ENCODE assay signal across 18 cellular contexts in genomic region chr4:48665555-48666186, GRCh38.
DNase-seq lines count a peak whose midpoint lies in the region; ATAC-seq lines count a peak whose summit lies in the region.
"Had no signal": no experiment of that assay in that cellular context is flagged by ENCODE, and none has a peak within 500 bp of the region (broad histone marks: within the 10 kb centered on the region; RNA-seq: fewer than 3 reads in every experiment).

No MANE protein-coding gene starts in this region.

- H3K4me3 Mint-ChIP-seq in CD4-positive, CD25-positive, alpha-beta regulatory T cell, result peak overlapping the region in 3 of 4 donors; percentile 1 to 60 (median 33)
- H3K4me3 Mint-ChIP-seq in T-helper 17 cell (peak overlapping the region; percentile 56), immature natural killer cell (peak overlapping the region in 1 of 5 donors; percentile 5)
- H3K4me3 Mint-ChIP-seq: activated T-helper 1 cell treated with anti-CD3 and anti-CD28 coated beads, Interleukin-12 subunit alpha, Interleukin-12 subunit beta, Interleukin-2, Interleukin-4 antibody, amounts not matched to agents 30 ng/mL and 10 ng/mL and 1 ng/mL, durations not matched to agents 14 hours and 24 hours and 36 hours had no signal

- H3K9me3 ChIP-seq in CD4-positive, CD25-positive, alpha-beta regulatory T cell (ENCODE audit: control insufficient read depth in 2 of 2, low read length in 2 of 2), result no peaks in the 10 kb centered on the region
- no peaks in the 10 kb centered on the region for H3K9me3 ChIP-seq in T-helper 17 cell (ENCODE audit: control insufficient read depth, low read length, poor library complexity, severe bottlenecking)
- no peaks in the 10 kb centered on the region for H3K9me3 ChIP-seq in effector memory CD4-positive, alpha-beta T cell (ENCODE audit: control insufficient read depth, low read length)
- H3K9me3 ChIP-seq: prostate gland had no signal

- H3K9me3 Mint-ChIP-seq in CD4-positive, CD25-positive, alpha-beta regulatory T cell, result peaks cover 2 to 11% (median 4%) of the 10 kb centered on the region in 7 donors
- H3K9me3 Mint-ChIP-seq in immature natural killer cell, result no peaks in the 10 kb centered on the region

- no peaks in the 10 kb centered on the region for H3K27me3 Mint-ChIP-seq in CD4-positive, CD25-positive, alpha-beta regulatory T cell
- H3K27me3 Mint-ChIP-seq in T-helper 17 cell, result no peaks in the 10 kb centered on the region
- no peaks in the 10 kb centered on the region for H3K27me3 Mint-ChIP-seq in immature natural killer cell (ENCODE audit: low read depth in 3 of 3)

- peak overlapping the region; percentile 38 to 75 (median 56) for H3K27ac Mint-ChIP-seq in CD4-positive, CD25-positive, alpha-beta regulatory T cell
- peak overlapping the region; percentile 39 for H3K27ac Mint-ChIP-seq in T-helper 17 cell
- H3K27ac Mint-ChIP-seq in immature natural killer cell, result peak overlapping the region in 4 of 6 donors; percentile 9 to 56 (median 24)
- H3K27ac Mint-ChIP-seq: activated T-helper 1 cell treated with anti-CD3 and anti-CD28 coated beads, Interleukin-12 subunit alpha, Interleukin-12 subunit beta, Interleukin-2, Interleukin-4 antibody, amounts not matched to agents 30 ng/mL and 10 ng/mL and 1 ng/mL, durations not matched to agents 14 hours and 24 hours and 36 hours had no signal

- H3K4me1 ChIP-seq in CD4-positive, CD25-positive, alpha-beta regulatory T cell (ENCODE audit: control insufficient read depth, insufficient read depth, low read length, poor library complexity, severe bottlenecking), result peaks cover 9% of the 10 kb centered on the region
- peaks cover 15% of the 10 kb centered on the region for H3K4me1 ChIP-seq in effector memory CD4-positive, alpha-beta T cell (ENCODE audit: control insufficient read depth, insufficient read depth, low read length, poor library complexity, severe bottlenecking)
- H3K4me1 ChIP-seq: prostate gland had no signal

- H3K27me3 ChIP-seq in CD4-positive, CD25-positive, alpha-beta regulatory T cell (ENCODE audit: control insufficient read depth, insufficient read depth, low read length), result no peaks in the 10 kb centered on the region
- no peaks in the 10 kb centered on the region for H3K27me3 ChIP-seq in effector memory CD4-positive, alpha-beta T cell (replicated peaks; ENCODE audit: control insufficient read depth, insufficient read depth, low read length, poor library complexity, severe bottlenecking)

- H3K4me1 Mint-ChIP-seq in CD4-positive, CD25-positive, alpha-beta regulatory T cell, result peaks cover 36 to 60% (median 40%) of the 10 kb centered on the region in 4 donors
- H3K4me1 Mint-ChIP-seq in T-helper 17 cell (peaks cover 16% of the 10 kb centered on the region), immature natural killer cell (peaks cover 51 to 83% of the 10 kb centered on the region in 2 donors)

- H3K36me3 ChIP-seq in CD4-positive, CD25-positive, alpha-beta regulatory T cell (ENCODE audit: control insufficient read depth, insufficient read depth, low read length), result no peaks in the 10 kb centered on the region
- no peaks in the 10 kb centered on the region for H3K36me3 ChIP-seq in effector memory CD4-positive, alpha-beta T cell (ENCODE audit: control insufficient read depth, insufficient read depth, low read length)
- H3K36me3 ChIP-seq: prostate gland had no signal

- H3K36me3 Mint-ChIP-seq in CD4-positive, CD25-positive, alpha-beta regulatory T cell, result peaks cover 21% of the 10 kb centered on the region
- H3K36me3 Mint-ChIP-seq in T-helper 17 cell (ENCODE audit: low read depth) (peaks cover 6% of the 10 kb centered on the region), immature natural killer cell (peaks cover 0 to 7% (median 3%) of the 10 kb centered on the region in 3 donors)

- DNase-seq in CD4-positive, CD25-positive, alpha-beta regulatory T cell, result peak in 1 of 3 donors; percentile 58
- DNase-seq in H4 (ENCODE audit: low spot score), result peak; percentile 30
- no peak for DNase-seq in T-helper 17 cell
- no peak for DNase-seq in immature natural killer cell
- no peak for DNase-seq in dedifferentiated amniotic fluid mesenchymal stem cell (ENCODE audit: extremely low spot score)
- DNase-seq in NCI-H510A (lab: John Stamatoyannopoulos, UW), result no peak
- no peak for DNase-seq in NCI-H748 (lab: John Stamatoyannopoulos, UW; ENCODE audit: unreplicated experiment)
- DNase-seq in effector memory CD4-positive, alpha-beta T cell, result no peak
- DNase-seq: AML-193; DMS79 treated with DMSO at 0.1 percent for 48 hours; effector CD4-positive, alpha-beta T cell; islet precursor cell; NCI-H1105; stimulated activated CD4-positive, alpha-beta T cell treated with anti-CD3 and anti-CD28 coated beads, Interleukin-1b, Interleukin-23, amount 100 ng/mL, for 48 hours; stimulated activated CD8-positive, alpha-beta memory T cell treated with anti-CD3 and anti-CD28 coated beads, Interleukin-4, amount 100 ng/mL, for 48 hours had no signal

- peak; percentile 68 to 74 for ATAC-seq in CD4-positive, CD25-positive, alpha-beta regulatory T cell (ENCODE audit: low read depth in 2 of 2)
- peak; percentile 60 for ATAC-seq in T-helper 17 cell
- ATAC-seq: HepG2 had no signal

- H3K4me3 ChIP-seq in CD4-positive, CD25-positive, alpha-beta regulatory T cell (ENCODE audit: low read depth, low read length), result peak overlapping the region; percentile 26
- H3K4me3 ChIP-seq in effector memory CD4-positive, alpha-beta T cell (ENCODE audit: insufficient read depth, low read depth, low read length, poor library complexity, severe bottlenecking), result no peak overlapping the region
- H3K4me3 ChIP-seq: prostate gland had no signal

- peak overlapping the region; percentile 45 for H3K27ac ChIP-seq in CD4-positive, CD25-positive, alpha-beta regulatory T cell (ENCODE audit: insufficient read depth, low read length, poor library complexity, severe bottlenecking)
- H3K27ac ChIP-seq in effector memory CD4-positive, alpha-beta T cell (ENCODE audit: insufficient read depth, low read length, poor library complexity, severe bottlenecking), result no peak overlapping the region
- H3K27ac ChIP-seq: prostate gland had no signal
